In genomic region chr10:30160431-30160982, GRCh38 we compare ENCODE assay signal across 1 cellular context.
TF ChIP-seq lines count a peak whose summit lies in the region.

No MANE protein-coding gene starts in this region.

TF ChIP-seq in GM23338, 12 proteins besides CTCF, POLR2A, EP300 and RAD21 (continued from another document):
- TF ChIP-seq ZNF462 (CRISPR knock-in tag; IDR thresholded peaks at IDR 0.05) (no peak), JUNB (IDR thresholded peaks at IDR 0.05; ENCODE audit: unreplicated experiment) (no peak), ZNF331 (CRISPR knock-in tag; IDR thresholded peaks at IDR 0.05; ENCODE audit: low read depth) (no peak), POLR2AphosphoS5 (IDR thresholded peaks at IDR 0.05; ENCODE audit: low read depth) (no peak), ETS1 (IDR thresholded peaks at IDR 0.05) (no peak), CREB1 (CRISPR knock-in tag; IDR thresholded peaks at IDR 0.05; ENCODE audit: low read depth) (no peak), EZH2 (IDR thresholded peaks at IDR 0.05; ENCODE audit: low read depth, unreplicated experiment) (no peak)
- TF ChIP-seq, protein P1, sequence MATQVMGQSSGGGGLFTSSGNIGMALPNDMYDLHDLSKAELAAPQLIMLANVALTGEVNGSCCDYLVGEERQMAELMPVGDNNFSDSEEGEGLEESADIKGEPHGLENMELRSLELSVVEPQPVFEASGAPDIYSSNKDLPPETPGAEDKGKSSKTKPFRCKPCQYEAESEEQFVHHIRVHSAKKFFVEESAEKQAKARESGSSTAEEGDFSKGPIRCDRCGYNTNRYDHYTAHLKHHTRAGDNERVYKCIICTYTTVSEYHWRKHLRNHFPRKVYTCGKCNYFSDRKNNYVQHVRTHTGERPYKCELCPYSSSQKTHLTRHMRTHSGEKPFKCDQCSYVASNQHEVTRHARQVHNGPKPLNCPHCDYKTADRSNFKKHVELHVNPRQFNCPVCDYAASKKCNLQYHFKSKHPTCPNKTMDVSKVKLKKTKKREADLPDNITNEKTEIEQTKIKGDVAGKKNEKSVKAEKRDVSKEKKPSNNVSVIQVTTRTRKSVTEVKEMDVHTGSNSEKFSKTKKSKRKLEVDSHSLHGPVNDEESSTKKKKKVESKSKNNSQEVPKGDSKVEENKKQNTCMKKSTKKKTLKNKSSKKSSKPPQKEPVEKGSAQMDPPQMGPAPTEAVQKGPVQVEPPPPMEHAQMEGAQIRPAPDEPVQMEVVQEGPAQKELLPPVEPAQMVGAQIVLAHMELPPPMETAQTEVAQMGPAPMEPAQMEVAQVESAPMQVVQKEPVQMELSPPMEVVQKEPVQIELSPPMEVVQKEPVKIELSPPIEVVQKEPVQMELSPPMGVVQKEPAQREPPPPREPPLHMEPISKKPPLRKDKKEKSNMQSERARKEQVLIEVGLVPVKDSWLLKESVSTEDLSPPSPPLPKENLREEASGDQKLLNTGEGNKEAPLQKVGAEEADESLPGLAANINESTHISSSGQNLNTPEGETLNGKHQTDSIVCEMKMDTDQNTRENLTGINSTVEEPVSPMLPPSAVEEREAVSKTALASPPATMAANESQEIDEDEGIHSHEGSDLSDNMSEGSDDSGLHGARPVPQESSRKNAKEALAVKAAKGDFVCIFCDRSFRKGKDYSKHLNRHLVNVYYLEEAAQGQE (IDR thresholded peaks at IDR 0.05; ENCODE audit: unreplicated experiment), result no peak
